29 cellular contexts compared by ENCODE assay signal in the genomic region with DNA sequence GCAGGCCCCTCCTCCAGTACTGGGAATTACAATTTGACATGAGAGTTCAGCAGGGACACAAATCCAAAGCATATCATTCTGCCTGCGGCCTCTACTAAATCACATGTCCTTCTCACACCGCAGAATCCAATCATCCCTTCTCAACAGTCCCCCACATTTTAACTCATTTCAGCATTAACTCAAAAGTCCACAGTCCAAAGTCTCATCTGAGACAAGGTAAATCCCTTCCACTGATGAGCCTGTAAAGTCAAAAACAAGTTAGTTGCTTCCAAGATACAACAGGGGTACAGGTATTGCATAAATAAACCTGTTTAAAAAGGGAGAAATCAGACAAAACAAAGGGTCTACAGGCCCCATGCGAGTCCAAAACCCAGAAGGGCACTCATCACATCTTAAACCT.
"Had no signal": no experiment of that assay in that cellular context is flagged by ENCODE, and none has a peak within 500 bp of the region (broad histone marks: within the 10 kb centered on the region; RNA-seq: fewer than 3 reads in every experiment).

No MANE protein-coding gene starts in this region.

- H3K36me3 ChIP-seq: stomach, suprapubic skin, thoracic aorta, thyroid gland, tibial artery, tibial nerve, transverse colon, upper lobe of left lung, upper lobe of right lung, uterus, vagina had no signal

- H3K27ac Mint-ChIP-seq: stimulated activated effector memory CD8-positive, alpha-beta T cell treated with anti-CD3 and anti-CD28 coated beads, Interleukin-12 subunit alpha, Interleukin-12 subunit beta, amount 100 ng/mL, for 72 hours; stimulated activated memory B cell treated with anti-CD40 and anti-IgM and Interleukin-4, amounts not matched to agents 10 μg/mL and 1 μg/mL and 100 μg/mL, for 72 hours; stimulated activated naive B cell treated with anti-CD40 and anti-IgM and Interleukin-4, amounts not matched to agents 10 μg/mL and 1 μg/mL and 100 μg/mL, for 72 hours; stimulated activated naive CD8-positive, alpha-beta T cell treated with anti-CD3 and anti-CD28 coated beads, Interleukin-15, amount 100 ng/mL, for 72 hours; stimulated activated naive CD8-positive, alpha-beta T cell treated with anti-CD3 and anti-CD28 coated beads, Interleukin-15, Interleukin-2, amounts not matched to agents 100 ng/mL and 50 ng/mL, for 24 hours; type B pancreatic cell had no signal

- H3K4me3 Mint-ChIP-seq: stimulated activated effector memory CD8-positive, alpha-beta T cell treated with anti-CD3 and anti-CD28 coated beads, Interleukin-12 subunit alpha, Interleukin-12 subunit beta, amount 100 ng/mL, for 72 hours; stimulated activated memory B cell treated with anti-CD40 and anti-IgM and Interleukin-4, amounts not matched to agents 10 μg/mL and 1 μg/mL and 100 μg/mL, for 72 hours; stimulated activated naive B cell treated with anti-CD40 and anti-IgM and Interleukin-4, amounts not matched to agents 10 μg/mL and 1 μg/mL and 100 μg/mL, for 72 hours; stimulated activated naive CD8-positive, alpha-beta T cell treated with anti-CD3 and anti-CD28 coated beads, Interleukin-15, amount 100 ng/mL, for 72 hours; stimulated activated naive CD8-positive, alpha-beta T cell treated with anti-CD3 and anti-CD28 coated beads, Interleukin-15, Interleukin-2, amounts not matched to agents 100 ng/mL and 50 ng/mL, for 24 hours; type B pancreatic cell had no signal

- H3K9me3 ChIP-seq: suprapubic skin, testis, thoracic aorta, thyroid gland, upper lobe of right lung, vagina had no signal

- H3K27me3 Mint-ChIP-seq: stimulated activated naive CD8-positive, alpha-beta T cell treated with anti-CD3 and anti-CD28 coated beads, Interleukin-15, amount 100 ng/mL, for 72 hours had no signal

- H3K4me3 ChIP-seq: stomach, suprapubic skin, testis, thoracic aorta, thyroid gland, tibial artery, tibial nerve, transverse colon, upper lobe of left lung, upper lobe of right lung, uterus, vagina had no signal

- DNase-seq: stimulated activated CD4-positive, alpha-beta T cell treated with anti-CD3 and anti-CD28 coated beads, Interleukin-2, amount 100 ng/mL, for 48 hours; stimulated activated CD4-positive, alpha-beta T cell treated with anti-CD3 and anti-CD28 coated beads, Interleukin-4, amount 100 ng/mL, for 1 hour; stimulated activated CD4-positive, alpha-beta T cell treated with anti-CD3 and anti-CD28 coated beads, Interleukin-4, amount 100 ng/mL, for 24 hours; stimulated activated CD4-positive, alpha-beta T cell treated with anti-CD3 and anti-CD28 coated beads, Interleukin-4, amount 100 ng/mL, for 4 hours; stimulated activated CD8-positive, alpha-beta memory T cell treated with anti-CD3 and anti-CD28 coated beads, Interleukin-4, amount 100 ng/mL, for 48 hours; stimulated activated naive B cell treated with anti-CD40 and anti-IgM and Interleukin-4, amounts not matched to agents 10 μg/mL and 1 μg/mL and 100 μg/mL, for 72 hours; stimulated activated naive CD4-positive, alpha-beta T cell; stimulated activated naive CD4-positive, alpha-beta T cell treated with Interleukin-2 at 50 U/mL for 16 hours; stimulated activated naive CD8-positive, alpha-beta T cell treated with anti-CD3 and anti-CD28 coated beads, Interleukin-15, amount 100 ng/mL, for 72 hours; stimulated activated naive CD8-positive, alpha-beta T cell treated with anti-CD3 and anti-CD28 coated beads, Interleukin-15, Interleukin-2, amounts not matched to agents 100 U/mL and 50 U/mL, for 24 hours; stomach; substantia nigra; testis; thyroid gland; tibial artery; transverse colon; trophoblast cell; upper lobe of right lung; uterus had no signal

- H3K4me1 Mint-ChIP-seq: stimulated activated effector memory CD8-positive, alpha-beta T cell treated with anti-CD3 and anti-CD28 coated beads, Interleukin-12 subunit alpha, Interleukin-12 subunit beta, amount 100 ng/mL, for 72 hours; stimulated activated memory B cell treated with anti-CD40 and anti-IgM and Interleukin-4, amounts not matched to agents 10 μg/mL and 1 μg/mL and 100 μg/mL, for 72 hours; stimulated activated naive B cell treated with anti-CD40 and anti-IgM and Interleukin-4, amounts not matched to agents 10 μg/mL and 1 μg/mL and 100 μg/mL, for 72 hours; stimulated activated naive CD8-positive, alpha-beta T cell treated with anti-CD3 and anti-CD28 coated beads, Interleukin-15, amount 100 ng/mL, for 72 hours had no signal

- H3K27ac ChIP-seq: stomach, suprapubic skin, testis, thoracic aorta, thyroid gland, tibial artery, tibial nerve, transverse colon, upper lobe of left lung, upper lobe of right lung, uterus, vagina had no signal

- H3K27me3 ChIP-seq: stomach, suprapubic skin, testis, thyroid gland, tibial artery, tibial nerve, transverse colon, upper lobe of left lung, upper lobe of right lung, uterus, vagina had no signal

- FAIRE-seq: urothelium cell line had no signal

- ATAC-seq: stimulated activated effector memory CD8-positive, alpha-beta T cell treated with anti-CD3 and anti-CD28 coated beads, Interleukin-12 subunit alpha, Interleukin-12 subunit beta, amount 100 ng/mL, for 72 hours; stimulated activated memory B cell treated with anti-CD40 and anti-IgM and Interleukin-4, amounts not matched to agents 10 μg/mL and 1 μg/mL and 100 μg/mL, for 72 hours; stimulated activated naive B cell treated with anti-CD40 and anti-IgM and Interleukin-4, amounts not matched to agents 10 μg/mL and 1 μg/mL and 100 μg/mL, for 72 hours; stimulated activated naive CD8-positive, alpha-beta T cell treated with anti-CD3 and anti-CD28 coated beads, Interleukin-15, amount 100 ng/mL, for 72 hours; stimulated activated naive CD8-positive, alpha-beta T cell treated with anti-CD3 and anti-CD28 coated beads, Interleukin-15, Interleukin-2, amounts not matched to agents 100 U/mL and 50 U/mL, for 24 hours; upper lobe of right lung had no signal

- H3K36me3 Mint-ChIP-seq: stimulated activated effector memory CD8-positive, alpha-beta T cell treated with anti-CD3 and anti-CD28 coated beads, Interleukin-12 subunit alpha, Interleukin-12 subunit beta, amount 100 ng/mL, for 72 hours; stimulated activated memory B cell treated with anti-CD40 and anti-IgM and Interleukin-4, amounts not matched to agents 10 μg/mL and 1 μg/mL and 100 μg/mL, for 72 hours; type B pancreatic cell had no signal

- H3K4me1 ChIP-seq: stomach, suprapubic skin, testis, thyroid gland, tibial artery, tibial nerve, transverse colon, upper lobe of left lung, upper lobe of right lung, uterus, vagina had no signal
